Comparison of ENCODE assay signal across 26 cellular contexts in genomic region chr1:193156117-193156825, GRCh38. TPM values are rescaled to one million over a fixed set of nuclear protein-coding genes. Genes with fewer than 3 reads are reported as not detected.
DNase-seq lines count a peak whose midpoint lies in the region; ATAC-seq, FAIRE-seq and TF ChIP-seq lines count a peak whose summit lies in the region.
"Had no signal": no experiment of that assay in that cellular context is flagged by ENCODE, and none has a peak within 500 bp of the region (broad histone marks: within the 10 kb centered on the region; RNA-seq: fewer than 3 reads in every experiment).

No MANE protein-coding gene starts in this region.

- no peak for TF ChIP-seq RAD21 in A549 (conservative IDR thresholded peaks at IDR 0.05 in 1 of 2, IDR thresholded peaks at IDR 0.05 in 1 of 2)

- H3K9me3 ChIP-seq in A549: no peaks in the 10 kb centered on the region
- H3K9me3 ChIP-seq in naive thymus-derived CD4-positive, alpha-beta T cell (ENCODE audit: control insufficient read depth in 2 of 3, low read length in 3 of 3): no peaks in the 10 kb centered on the region
- H3K9me3 ChIP-seq: BE2C, Caco-2, Peyer's patch, sigmoid colon, tibial artery had no signal

- intact Hi-C loops in naive thymus-derived CD4-positive, alpha-beta T cell (cut with micrococcal nuclease): no loop called here

- H3K27ac ChIP-seq in A549: no peak overlapping the region
- no peak overlapping the region for H3K27ac ChIP-seq in naive thymus-derived CD4-positive, alpha-beta T cell (ENCODE audit: low read depth, low read length)
- H3K27ac ChIP-seq: sigmoid colon, tibial artery had no signal

- no peak for TF ChIP-seq EP300 in A549 (IDR thresholded peaks at IDR 0.05)

- peaks cover 8% of the 10 kb centered on the region; the same call in 2 of the 3 replicates for H3K4me1 ChIP-seq in A549
- H3K4me1 ChIP-seq in naive thymus-derived CD4-positive, alpha-beta T cell (ENCODE audit: control insufficient read depth in 2 of 2, insufficient read depth in 2 of 2, low read length in 2 of 2): peaks cover 5 to 8% of the 10 kb centered on the region in 2 donors
- H3K4me1 ChIP-seq: BE2C, tibial artery had no signal

- H3K27me3 Mint-ChIP-seq in effector memory CD8-positive, alpha-beta T cell: no peaks in the 10 kb centered on the region
- no peaks in the 10 kb centered on the region for H3K27me3 Mint-ChIP-seq in naive thymus-derived CD4-positive, alpha-beta T cell
- H3K27me3 Mint-ChIP-seq: activated naive CD8-positive, alpha-beta T cell treated with anti-CD3 and anti-CD28 coated beads, Interleukin-2, amount 50 U/mL, for 24 hours; central memory CD8-positive, alpha-beta T cell; progenitor cell of endocrine pancreas had no signal

- DNase-seq in A549 (ENCODE audit: low read depth in 1 of 2, low spot score in 1 of 2): no peak
- no peak for DNase-seq in GM12892 (ENCODE audit: insufficient read length)
- DNase-seq in effector memory CD8-positive, alpha-beta T cell: no peak
- DNase-seq in naive thymus-derived CD4-positive, alpha-beta T cell: no peak
- no peak for DNase-seq in NCI-H2107 (lab: John Stamatoyannopoulos, UW)
- no peak for DNase-seq in stimulated activated CD4-positive, alpha-beta T cell treated with anti-CD3 and anti-CD28 coated beads, Interleukin-4, amount 100 ng/mL, for 4 hours
- DNase-seq: activated naive CD8-positive, alpha-beta T cell treated with anti-CD3 and anti-CD28 coated beads, Interleukin-2, amount 50 U/mL, for 24 hours; BE2C; Caco-2; DMS79; GF-D8; H9; NCI-H1048; NCI-H1694; NCI-H2171 treated with DMSO at 0.1 percent for 48 hours; NCI-H524; Peyer's patch; SHP77 treated with DMSO at 0.1 percent for 48 hours; sigmoid colon; T1000; tibial artery had no signal

- FAIRE-seq in A549 (lab: Jason Lieb, UNC) (peak; percentile 36), GM12892 (lab: Jason Lieb, UNC) (peak; percentile 33)
- FAIRE-seq: keratinocyte had no signal

- H3K9me3 Mint-ChIP-seq in effector memory CD8-positive, alpha-beta T cell: no peaks in the 10 kb centered on the region
- H3K9me3 Mint-ChIP-seq in naive thymus-derived CD4-positive, alpha-beta T cell: peaks cover 0 to 2% (median 0%) of the 10 kb centered on the region in 11 donors
- H3K9me3 Mint-ChIP-seq: activated naive CD8-positive, alpha-beta T cell treated with anti-CD3 and anti-CD28 coated beads, Interleukin-2, amount 50 U/mL, for 24 hours; central memory CD8-positive, alpha-beta T cell; H9 had no signal

- H3K4me3 ChIP-seq in A549: no peak overlapping the region
- no peak overlapping the region for H3K4me3 ChIP-seq in naive thymus-derived CD4-positive, alpha-beta T cell (ENCODE audit: low read length)
- H3K4me3 ChIP-seq: Peyer's patch, sigmoid colon, tibial artery had no signal

- CTCF ChIA-PET in A549 (lab: Yijun Ruan, JAX): interaction anchor here (0.9 to 1.7 kb wide), 3 partner anchors 13 to 51 kb away, joined by 3 to 5 read pairs (median 3); partner anchors contain the start of gene GLRX2
- CTCF ChIA-PET in naive thymus-derived CD4-positive, alpha-beta T cell (lab: Charles Lee): interaction anchor here (0.7 to 1.0 kb wide), 2 partner anchors 27 to 233 kb away, joined by 3 read pairs; no protein-coding TSS in a partner anchor

- no peaks in the 10 kb centered on the region for H3K27me3 ChIP-seq in naive thymus-derived CD4-positive, alpha-beta T cell (ENCODE audit: control insufficient read depth in 2 of 2, insufficient read depth in 2 of 2, low read length in 2 of 2)
- H3K27me3 ChIP-seq: BE2C, Peyer's patch, sigmoid colon, tibial artery had no signal

- TF ChIP-seq POLR2A in A549 (IDR thresholded peaks at IDR 0.05; ENCODE audit: low read length) (no peak), GM12892 (IDR thresholded peaks at IDR 0.05; ENCODE audit: low read depth, low read length) (no peak)

- 71% methylated on average over 3 of the region's 3 CpGs for WGBS in A549 (ENCODE audit: missing lambda C conversion rate)

- no peak overlapping the region for H3K4me2 ChIP-seq in A549

- peaks cover 38% of the 10 kb centered on the region for H3K36me3 Mint-ChIP-seq in effector memory CD8-positive, alpha-beta T cell (ENCODE audit: insufficient read depth)
- H3K36me3 Mint-ChIP-seq in naive thymus-derived CD4-positive, alpha-beta T cell: peaks cover 11 to 25% (median 24%) of the 10 kb centered on the region in 5 donors

- H3K4me1 Mint-ChIP-seq in effector memory CD8-positive, alpha-beta T cell (ENCODE audit: low read depth in 2 of 2): peaks cover 9 to 37% of the 10 kb centered on the region in 2 donors
- H3K4me1 Mint-ChIP-seq in naive thymus-derived CD4-positive, alpha-beta T cell: peaks cover 13 to 59% (median 39%) of the 10 kb centered on the region in 7 donors
- H3K4me1 Mint-ChIP-seq: H9 had no signal

- H3K36me3 ChIP-seq in naive thymus-derived CD4-positive, alpha-beta T cell (ENCODE audit: control insufficient read depth in 2 of 3, insufficient read depth in 3 of 3, low read length in 3 of 3): peaks cover 4 to 19% (median 5%) of the 10 kb centered on the region in 3 experiments

- no peak overlapping the region for H3K4me3 Mint-ChIP-seq in effector memory CD8-positive, alpha-beta T cell
- H3K4me3 Mint-ChIP-seq in naive thymus-derived CD4-positive, alpha-beta T cell: no peak overlapping the region
- H3K4me3 Mint-ChIP-seq: activated naive CD8-positive, alpha-beta T cell treated with anti-CD3 and anti-CD28 coated beads, Interleukin-2, amount 50 U/mL, for 24 hours; central memory CD8-positive, alpha-beta T cell; H9 had no signal

- ATAC-seq in A549 (no peak), GM21737 (IDR thresholded peaks at IDR 0.05; ENCODE audit: unreplicated experiment) (no peak), GM18511 (IDR thresholded peaks at IDR 0.05; ENCODE audit: unreplicated experiment) (no peak)
- no peak for ATAC-seq in effector memory CD8-positive, alpha-beta T cell (replicated peaks)
- ATAC-seq in naive thymus-derived CD4-positive, alpha-beta T cell: no peak
- ATAC-seq: activated naive CD8-positive, alpha-beta T cell treated with anti-CD3 and anti-CD28 coated beads, Interleukin-2, amount 50 U/mL, for 24 hours had no signal

- POLR2A ChIA-PET in A549 (lab: Yijun Ruan, JAX): no interaction called here
- POLR2A ChIA-PET in naive thymus-derived CD4-positive, alpha-beta T cell (lab: Charles Lee): no interaction called here

- peak overlapping the region; percentile 17 to 20 for H3K27ac Mint-ChIP-seq in effector memory CD8-positive, alpha-beta T cell
- peak overlapping the region in 6 of 9 donors; percentile 2 to 63 (median 12) for H3K27ac Mint-ChIP-seq in naive thymus-derived CD4-positive, alpha-beta T cell
- H3K27ac Mint-ChIP-seq: activated naive CD8-positive, alpha-beta T cell treated with anti-CD3 and anti-CD28 coated beads, Interleukin-2, amount 50 U/mL, for 24 hours; progenitor cell of endocrine pancreas had no signal

- TF ChIP-seq CTCF in A549 (IDR thresholded peaks at IDR 0.05): no peak

TF ChIP-seq in A549, 52 proteins besides CTCF, POLR2A, EP300 and RAD21 (continues in another document):
- TF ChIP-seq USF2 (IDR thresholded peaks at IDR 0.05): no peak
- TF ChIP-seq FOXS1 (CRISPR knock-in tag; IDR thresholded peaks at IDR 0.05): no peak
- no peak for TF ChIP-seq HDAC2 (IDR thresholded peaks at IDR 0.05)
- TF ChIP-seq SREBF2 (IDR thresholded peaks at IDR 0.05): no peak
- TF ChIP-seq JUNB (IDR thresholded peaks at IDR 0.05): no peak
- no peak for TF ChIP-seq NR3C1 (IDR thresholded peaks at IDR 0.05)
- TF ChIP-seq CHD4 (IDR thresholded peaks at IDR 0.05; ENCODE audit: borderline replicate concordance): no peak
- TF ChIP-seq HOXB5 (CRISPR knock-in tag; IDR thresholded peaks at IDR 0.05): no peak
- TF ChIP-seq TP53 (CRISPR knock-in tag; IDR thresholded peaks at IDR 0.05): no peak
- TF ChIP-seq CBX8 (IDR thresholded peaks at IDR 0.05): no peak

RNA-seq across cellular contexts. Expression of gene B3GALT2, which starts 30.1 kb away (rescaled TPM):
- polyA plus RNA-seq in A549 (2011; rRNA removed): not detected in 2 replicates
- not detected in 2 replicates for polyA plus RNA-seq in A549 (2012; cell fraction: cytosol; rRNA removed)
- not detected in 2 replicates for polyA plus RNA-seq in A549 (2012; cell fraction: nucleus; rRNA removed)
- polyA plus RNA-seq in A549 (2017; fragmentation: RNase III; extraction: RNeasy Plus Mini Kit Qiagen cat#74134 plus additional on column Dnase treatment): not detected in 3 replicates
- 0.10 TPM in 1 of 2 replicates, not detected in the other for polyA minus RNA-seq in A549 (2011; rRNA and poly(A)+ RNA removed)
- polyA plus RNA-seq in GM12892 (2012; ENCODE audit: missing spikeins): 0.38 TPM
- 1 to 10 TPM in 1 of 5 experiments, under 1 TPM in 3, not detected in 1; 0.27 to 3.2 (median 0.59) TPM for total RNA-seq in naive thymus-derived CD4-positive, alpha-beta T cell
- under 1 TPM; 0.07 to 0.10 TPM for polyA plus RNA-seq in naive thymus-derived CD4-positive, alpha-beta T cell
- total RNA-seq: Caco-2, H9 had no signal
- polyA plus RNA-seq: keratinocyte had no signal

RNA-seq across cellular contexts. Expression of gene CDC73, which starts 34.4 kb away (rescaled TPM):
- polyA plus RNA-seq in A549 (2011; rRNA removed): 53.6 and 77.9 TPM in 2 replicates
- polyA plus RNA-seq in A549 (2012; cell fraction: cytosol; rRNA removed): 13.7 and 15.4 TPM in 2 replicates
- polyA plus RNA-seq in A549 (2012; cell fraction: nucleus; rRNA removed): 3.8 and 5.3 TPM in 2 replicates
- 37.0 to 43.1 TPM (median 42.2 TPM) in 3 replicates for polyA plus RNA-seq in A549 (2017; fragmentation: RNase III; extraction: RNeasy Plus Mini Kit Qiagen cat#74134 plus additional on column Dnase treatment)
- polyA minus RNA-seq in A549 (2011; rRNA and poly(A)+ RNA removed): 25.0 and 29.7 TPM in 2 replicates
- 30.2 TPM for polyA plus RNA-seq in GM12892 (2012; ENCODE audit: missing spikeins)
- total RNA-seq in naive thymus-derived CD4-positive, alpha-beta T cell: 10 to 100 TPM; 57.6 to 65.0 (median 58.8) TPM
- 10 to 100 TPM; 60.4 to 64.7 TPM for polyA plus RNA-seq in naive thymus-derived CD4-positive, alpha-beta T cell

RNA-seq across cellular contexts. Expression of gene GLRX2, which starts 51.1 kb away (rescaled TPM):
- 33.5 and 64.8 TPM in 2 replicates for polyA plus RNA-seq in A549 (2011; rRNA removed)
- polyA plus RNA-seq in A549 (2012; cell fraction: cytosol; rRNA removed): 14.0 and 16.0 TPM in 2 replicates
- 5.8 and 8.7 TPM in 2 replicates for polyA plus RNA-seq in A549 (2012; cell fraction: nucleus; rRNA removed)
- 48.8 to 52.4 TPM (median 49.8 TPM) in 3 replicates for polyA plus RNA-seq in A549 (2017; fragmentation: RNase III; extraction: RNeasy Plus Mini Kit Qiagen cat#74134 plus additional on column Dnase treatment)
- polyA minus RNA-seq in A549 (2011; rRNA and poly(A)+ RNA removed): 2.4 and 2.8 TPM in 2 replicates
- polyA plus RNA-seq in GM12892 (2012; ENCODE audit: missing spikeins): 17.3 TPM
- 10 to 100 TPM in 3 of 5 experiments, 1 to 10 TPM in 2; 6.8 to 18.8 (median 11.4) TPM for total RNA-seq in naive thymus-derived CD4-positive, alpha-beta T cell
- polyA plus RNA-seq in naive thymus-derived CD4-positive, alpha-beta T cell: 10 to 100 TPM; 10.4 to 11.4 TPM
